ENCODE assay signal across 3 cellular contexts in genomic region chr10:23005150-23005549, GRCh38.
"Had no signal": no experiment of that assay in that cellular context is flagged by ENCODE, and none has a peak within 500 bp of the region (broad histone marks: within the 10 kb centered on the region; RNA-seq: fewer than 3 reads in every experiment).

No MANE protein-coding gene starts in this region.

- ATAC-seq: GM12878 had no signal

- DNase-seq: GDM1, GF-D8 had no signal

- H3K4me3 ChIP-seq: GM12878 had no signal
